In the genomic region with DNA sequence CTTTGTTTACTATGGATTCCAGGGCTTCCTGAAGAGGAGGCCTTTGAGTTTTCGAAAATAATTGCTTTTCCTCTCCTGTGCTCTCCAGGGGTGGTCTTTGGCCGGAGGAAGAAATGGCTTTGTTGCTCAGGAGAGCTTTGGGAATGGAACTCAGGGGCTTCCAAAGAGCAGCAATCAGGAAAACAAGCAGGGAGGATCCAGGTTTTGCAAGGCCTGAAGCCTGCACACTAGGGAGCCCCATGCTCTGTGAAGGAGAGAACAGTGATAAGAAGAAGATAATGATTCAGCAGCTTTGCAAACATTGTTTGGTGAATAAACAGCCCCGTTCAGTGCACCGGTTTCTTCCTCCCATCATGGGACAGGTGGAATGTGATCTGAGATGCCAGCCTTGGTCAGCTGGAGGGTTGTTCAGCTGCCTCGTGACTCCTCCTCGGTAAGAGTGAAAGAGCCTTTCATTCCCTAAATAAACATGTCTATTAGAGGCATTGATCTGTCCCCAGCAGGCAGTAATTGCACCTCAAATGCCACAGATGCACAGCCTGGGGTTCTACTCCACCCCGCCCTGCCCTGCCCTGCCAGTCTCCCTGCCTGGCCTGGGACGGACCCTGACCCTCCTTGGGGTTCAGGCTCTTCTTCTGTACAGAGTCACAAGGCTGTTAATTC, we compare ENCODE assay signal across 1 cellular context.
TF ChIP-seq lines count a peak whose summit lies in the region.

No MANE protein-coding gene starts in this region.

TF ChIP-seq in HepG2, 621 proteins besides CTCF, POLR2A, EP300 and RAD21 (continued from another document):
- TF ChIP-seq, protein P1, sequence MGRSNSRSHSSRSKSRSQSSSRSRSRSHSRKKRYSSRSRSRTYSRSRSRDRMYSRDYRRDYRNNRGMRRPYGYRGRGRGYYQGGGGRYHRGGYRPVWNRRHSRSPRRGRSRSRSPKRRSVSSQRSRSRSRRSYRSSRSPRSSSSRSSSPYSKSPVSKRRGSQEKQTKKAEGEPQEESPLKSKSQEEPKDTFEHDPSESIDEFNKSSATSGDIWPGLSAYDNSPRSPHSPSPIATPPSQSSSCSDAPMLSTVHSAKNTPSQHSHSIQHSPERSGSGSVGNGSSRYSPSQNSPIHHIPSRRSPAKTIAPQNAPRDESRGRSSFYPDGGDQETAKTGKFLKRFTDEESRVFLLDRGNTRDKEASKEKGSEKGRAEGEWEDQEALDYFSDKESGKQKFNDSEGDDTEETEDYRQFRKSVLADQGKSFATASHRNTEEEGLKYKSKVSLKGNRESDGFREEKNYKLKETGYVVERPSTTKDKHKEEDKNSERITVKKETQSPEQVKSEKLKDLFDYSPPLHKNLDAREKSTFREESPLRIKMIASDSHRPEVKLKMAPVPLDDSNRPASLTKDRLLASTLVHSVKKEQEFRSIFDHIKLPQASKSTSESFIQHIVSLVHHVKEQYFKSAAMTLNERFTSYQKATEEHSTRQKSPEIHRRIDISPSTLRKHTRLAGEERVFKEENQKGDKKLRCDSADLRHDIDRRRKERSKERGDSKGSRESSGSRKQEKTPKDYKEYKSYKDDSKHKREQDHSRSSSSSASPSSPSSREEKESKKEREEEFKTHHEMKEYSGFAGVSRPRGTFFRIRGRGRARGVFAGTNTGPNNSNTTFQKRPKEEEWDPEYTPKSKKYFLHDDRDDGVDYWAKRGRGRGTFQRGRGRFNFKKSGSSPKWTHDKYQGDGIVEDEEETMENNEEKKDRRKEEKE (IDR thresholded peaks at IDR 0.05) = no peak
- peak; percentile 86 for TF ChIP-seq ZNF205 (CRISPR knock-in tag; IDR thresholded peaks at IDR 0.05)
- peak; percentile 90 for TF ChIP-seq ONECUT2 (CRISPR knock-in tag; IDR thresholded peaks at IDR 0.05)
- TF ChIP-seq, protein P2, sequence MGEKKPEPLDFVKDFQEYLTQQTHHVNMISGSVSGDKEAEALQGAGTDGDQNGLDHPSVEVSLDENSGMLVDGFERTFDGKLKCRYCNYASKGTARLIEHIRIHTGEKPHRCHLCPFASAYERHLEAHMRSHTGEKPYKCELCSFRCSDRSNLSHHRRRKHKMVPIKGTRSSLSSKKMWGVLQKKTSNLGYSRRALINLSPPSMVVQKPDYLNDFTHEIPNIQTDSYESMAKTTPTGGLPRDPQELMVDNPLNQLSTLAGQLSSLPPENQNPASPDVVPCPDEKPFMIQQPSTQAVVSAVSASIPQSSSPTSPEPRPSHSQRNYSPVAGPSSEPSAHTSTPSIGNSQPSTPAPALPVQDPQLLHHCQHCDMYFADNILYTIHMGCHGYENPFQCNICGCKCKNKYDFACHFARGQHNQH (CRISPR knock-in tag; IDR thresholded peaks at IDR 0.05) = peak; percentile 94; the same call in 1 of the 2 replicates
- TF ChIP-seq ZNF883 (CRISPR knock-in tag; IDR thresholded peaks at IDR 0.05; ENCODE audit: not compliant biosample characterization) = no peak
- TF ChIP-seq, protein P3, sequence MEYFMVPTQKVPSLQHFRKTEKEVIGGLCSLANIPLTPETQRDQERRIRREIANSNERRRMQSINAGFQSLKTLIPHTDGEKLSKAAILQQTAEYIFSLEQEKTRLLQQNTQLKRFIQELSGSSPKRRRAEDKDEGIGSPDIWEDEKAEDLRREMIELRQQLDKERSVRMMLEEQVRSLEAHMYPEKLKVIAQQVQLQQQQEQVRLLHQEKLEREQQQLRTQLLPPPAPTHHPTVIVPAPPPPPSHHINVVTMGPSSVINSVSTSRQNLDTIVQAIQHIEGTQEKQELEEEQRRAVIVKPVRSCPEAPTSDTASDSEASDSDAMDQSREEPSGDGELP (IDR thresholded peaks at IDR 0.05; ENCODE audit: borderline replicate concordance, low read depth) = peak; percentile 99
- TF ChIP-seq MED13 (CRISPR knock-in tag; IDR thresholded peaks at IDR 0.05) = peak; percentile 91; the same call in 1 of the 2 replicates
- TF ChIP-seq ZNF660 (CRISPR knock-in tag; IDR thresholded peaks at IDR 0.05; ENCODE audit: borderline replicate concordance, low read depth) = no peak
- TF ChIP-seq THAP11 (CRISPR knock-in tag; IDR thresholded peaks at IDR 0.05) = peak; percentile 66
- TF ChIP-seq, protein P4, sequence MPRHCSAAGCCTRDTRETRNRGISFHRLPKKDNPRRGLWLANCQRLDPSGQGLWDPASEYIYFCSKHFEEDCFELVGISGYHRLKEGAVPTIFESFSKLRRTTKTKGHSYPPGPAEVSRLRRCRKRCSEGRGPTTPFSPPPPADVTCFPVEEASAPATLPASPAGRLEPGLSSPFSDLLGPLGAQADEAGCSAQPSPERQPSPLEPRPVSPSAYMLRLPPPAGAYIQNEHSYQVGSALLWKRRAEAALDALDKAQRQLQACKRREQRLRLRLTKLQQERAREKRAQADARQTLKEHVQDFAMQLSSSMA (CRISPR knock-in tag; IDR thresholded peaks at IDR 0.05) = no peak
- TF ChIP-seq KDM5A (IDR thresholded peaks at IDR 0.05; ENCODE audit: borderline replicate concordance, low read length) = no peak; the same call in 1 of the 2 replicates
- TF ChIP-seq PITX1 (CRISPR knock-in tag; IDR thresholded peaks at IDR 0.05) = peak; percentile 87
- peak; percentile 75; the same call in 1 of the 2 replicates for TF ChIP-seq HDAC1 (CRISPR knock-in tag; IDR thresholded peaks at IDR 0.05)
- TF ChIP-seq MATR3 (CRISPR knock-in tag; IDR thresholded peaks at IDR 0.05) = no peak
- TF ChIP-seq, protein P5, sequence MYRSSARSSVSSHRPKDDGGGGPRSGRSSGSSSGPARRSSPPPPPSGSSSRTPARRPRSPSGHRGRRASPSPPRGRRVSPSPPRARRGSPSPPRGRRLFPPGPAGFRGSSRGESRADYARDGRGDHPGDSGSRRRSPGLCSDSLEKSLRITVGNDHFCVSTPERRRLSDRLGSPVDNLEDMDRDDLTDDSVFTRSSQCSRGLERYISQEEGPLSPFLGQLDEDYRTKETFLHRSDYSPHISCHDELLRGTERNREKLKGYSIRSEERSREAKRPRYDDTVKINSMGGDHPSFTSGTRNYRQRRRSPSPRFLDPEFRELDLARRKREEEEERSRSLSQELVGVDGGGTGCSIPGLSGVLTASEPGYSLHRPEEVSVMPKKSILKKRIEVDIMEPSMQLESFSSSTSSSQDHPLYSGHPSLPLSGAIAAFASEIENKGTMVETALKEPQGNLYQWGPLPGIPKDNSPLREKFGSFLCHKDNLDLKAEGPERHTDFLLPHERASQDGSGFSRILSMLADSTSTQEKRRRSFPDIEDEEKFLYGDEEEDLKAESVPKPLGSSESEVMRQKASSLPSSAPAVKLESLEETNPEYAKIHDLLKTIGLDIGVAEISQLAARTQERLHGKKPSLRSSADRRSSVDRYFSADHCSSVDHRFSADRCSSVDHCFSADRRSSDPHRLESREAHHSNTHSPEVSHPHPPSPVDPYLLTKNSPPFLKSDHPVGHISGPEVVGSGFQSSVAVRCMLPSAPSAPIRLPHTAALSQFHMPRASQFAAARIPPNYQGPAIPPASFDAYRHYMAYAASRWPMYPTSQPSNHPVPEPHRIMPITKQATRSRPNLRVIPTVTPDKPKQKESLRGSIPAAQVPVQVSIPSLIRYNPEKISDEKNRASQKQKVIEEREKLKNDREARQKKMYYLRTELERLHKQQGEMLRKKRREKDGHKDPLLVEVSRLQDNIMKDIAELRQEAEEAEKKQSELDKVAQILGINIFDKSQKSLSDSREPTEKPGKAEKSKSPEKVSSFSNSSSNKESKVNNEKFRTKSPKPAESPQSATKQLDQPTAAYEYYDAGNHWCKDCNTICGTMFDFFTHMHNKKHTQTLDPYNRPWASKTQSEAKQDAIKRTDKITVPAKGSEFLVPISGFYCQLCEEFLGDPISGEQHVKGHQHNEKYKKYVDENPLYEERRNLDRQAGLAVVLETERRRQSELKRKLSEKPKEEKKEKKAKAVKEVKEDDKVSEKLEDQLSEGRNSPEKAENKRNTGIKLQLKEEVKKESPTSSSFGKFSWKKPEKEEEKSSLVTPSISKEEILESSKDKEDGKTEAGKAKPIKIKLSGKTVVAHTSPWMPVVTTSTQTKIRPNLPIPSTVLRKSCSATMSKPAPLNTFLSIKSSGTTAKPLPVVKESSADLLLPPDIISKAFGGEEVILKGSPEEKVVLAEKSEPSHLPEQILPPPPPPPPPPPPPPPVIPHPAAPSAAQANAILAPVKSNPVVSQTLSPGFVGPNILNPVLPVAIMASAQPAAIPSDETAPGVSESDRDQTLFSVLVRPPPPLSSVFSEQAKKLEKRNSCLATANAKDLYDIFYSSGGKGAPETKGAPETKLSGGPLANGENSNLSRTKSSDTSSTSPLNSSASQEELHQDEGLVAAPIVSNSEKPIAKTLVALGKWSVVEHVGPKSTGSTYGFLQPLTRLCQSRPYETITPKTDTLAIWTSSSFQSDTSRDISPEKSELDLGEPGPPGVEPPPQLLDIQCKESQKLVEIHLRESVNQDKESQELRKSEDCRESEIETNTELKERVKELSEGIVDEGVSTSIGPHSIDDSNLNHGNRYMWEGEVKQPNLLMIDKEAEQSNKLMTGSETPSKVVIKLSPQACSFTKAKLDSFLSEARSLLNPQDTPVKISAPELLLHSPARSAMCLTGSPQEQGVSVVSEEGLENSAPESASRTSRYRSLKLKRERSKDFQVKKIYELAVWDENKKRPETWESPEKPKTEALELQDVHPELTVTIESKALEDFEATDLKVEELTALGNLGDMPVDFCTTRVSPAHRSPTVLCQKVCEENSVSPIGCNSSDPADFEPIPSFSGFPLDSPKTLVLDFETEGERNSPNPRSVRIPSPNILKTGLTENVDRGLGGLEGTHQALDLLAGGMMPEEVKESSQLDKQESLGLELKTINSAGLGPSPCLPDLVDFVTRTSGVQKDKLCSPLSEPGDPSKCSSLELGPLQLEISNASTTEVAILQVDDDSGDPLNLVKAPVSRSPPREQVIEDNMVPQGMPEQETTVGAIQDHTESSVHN (CRISPR knock-in tag; IDR thresholded peaks at IDR 0.05) = no peak
- TF ChIP-seq SOX5 (CRISPR knock-in tag; IDR thresholded peaks at IDR 0.05; ENCODE audit: borderline replicate concordance) = peak; percentile 89
- TF ChIP-seq NPAS2 (CRISPR knock-in tag; IDR thresholded peaks at IDR 0.05; ENCODE audit: borderline replicate concordance) = peak; percentile 95
- TF ChIP-seq, protein P6, sequence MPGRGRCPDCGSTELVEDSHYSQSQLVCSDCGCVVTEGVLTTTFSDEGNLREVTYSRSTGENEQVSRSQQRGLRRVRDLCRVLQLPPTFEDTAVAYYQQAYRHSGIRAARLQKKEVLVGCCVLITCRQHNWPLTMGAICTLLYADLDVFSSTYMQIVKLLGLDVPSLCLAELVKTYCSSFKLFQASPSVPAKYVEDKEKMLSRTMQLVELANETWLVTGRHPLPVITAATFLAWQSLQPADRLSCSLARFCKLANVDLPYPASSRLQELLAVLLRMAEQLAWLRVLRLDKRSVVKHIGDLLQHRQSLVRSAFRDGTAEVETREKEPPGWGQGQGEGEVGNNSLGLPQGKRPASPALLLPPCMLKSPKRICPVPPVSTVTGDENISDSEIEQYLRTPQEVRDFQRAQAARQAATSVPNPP (CRISPR knock-in tag; IDR thresholded peaks at IDR 0.05) = no peak
- TF ChIP-seq, protein P7, sequence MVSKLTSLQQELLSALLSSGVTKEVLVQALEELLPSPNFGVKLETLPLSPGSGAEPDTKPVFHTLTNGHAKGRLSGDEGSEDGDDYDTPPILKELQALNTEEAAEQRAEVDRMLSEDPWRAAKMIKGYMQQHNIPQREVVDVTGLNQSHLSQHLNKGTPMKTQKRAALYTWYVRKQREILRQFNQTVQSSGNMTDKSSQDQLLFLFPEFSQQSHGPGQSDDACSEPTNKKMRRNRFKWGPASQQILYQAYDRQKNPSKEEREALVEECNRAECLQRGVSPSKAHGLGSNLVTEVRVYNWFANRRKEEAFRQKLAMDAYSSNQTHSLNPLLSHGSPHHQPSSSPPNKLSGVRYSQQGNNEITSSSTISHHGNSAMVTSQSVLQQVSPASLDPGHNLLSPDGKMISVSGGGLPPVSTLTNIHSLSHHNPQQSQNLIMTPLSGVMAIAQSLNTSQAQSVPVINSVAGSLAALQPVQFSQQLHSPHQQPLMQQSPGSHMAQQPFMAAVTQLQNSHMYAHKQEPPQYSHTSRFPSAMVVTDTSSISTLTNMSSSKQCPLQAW (CRISPR knock-in tag; IDR thresholded peaks at IDR 0.05) = peak; percentile 79
- TF ChIP-seq ZSCAN20 (CRISPR knock-in tag; IDR thresholded peaks at IDR 0.05; ENCODE audit: borderline replicate concordance) = no peak; the same call in 1 of the 2 replicates
